8 cellular contexts compared by ENCODE assay signal in the genomic region with DNA sequence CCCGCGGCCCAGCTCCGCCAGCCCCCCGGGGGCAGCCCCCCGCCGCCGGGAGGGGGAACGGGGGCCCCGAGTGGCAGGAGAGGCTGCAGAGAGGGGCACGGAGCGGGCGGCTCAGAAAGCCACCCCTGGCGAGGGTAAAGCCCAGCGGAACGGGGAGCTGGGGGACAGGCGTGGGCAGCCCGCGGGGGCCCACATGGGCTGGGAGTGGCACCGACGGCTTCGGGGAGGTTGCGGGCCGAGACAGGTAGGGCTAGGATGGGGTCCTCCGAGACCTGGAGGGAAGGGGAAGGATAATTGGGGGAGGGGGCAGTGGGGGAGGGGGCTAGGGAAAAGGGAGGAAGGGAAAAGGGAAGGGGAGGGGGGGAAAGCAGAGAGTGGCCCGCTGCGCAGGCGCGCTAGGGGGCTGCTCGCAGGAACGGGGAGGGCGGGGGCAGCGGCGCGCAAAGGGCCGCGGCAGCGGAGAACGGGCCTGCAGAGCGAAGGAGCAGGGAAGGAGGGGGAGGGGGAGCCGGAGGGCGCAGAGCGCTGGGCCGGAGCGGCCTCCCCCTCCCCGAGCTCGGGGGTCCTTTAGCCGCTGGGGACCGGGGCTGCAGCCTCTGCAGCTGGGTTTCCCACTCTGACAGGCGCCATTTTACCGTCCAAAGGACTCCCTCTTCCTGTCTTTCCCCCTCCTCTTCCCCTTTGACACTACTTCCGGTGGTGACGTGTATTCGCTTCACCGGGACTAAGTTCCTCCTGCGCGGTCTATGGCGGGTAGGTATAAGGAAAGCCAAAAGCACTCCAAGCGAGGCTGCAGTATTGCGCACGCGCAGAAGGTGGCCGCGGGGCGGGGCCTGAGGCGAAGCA. TPM values are rescaled to one million over a fixed set of nuclear protein-coding genes. Genes with fewer than 3 reads are reported as not detected.
DNase-seq lines count a peak whose midpoint lies in the region; ATAC-seq, FAIRE-seq and TF ChIP-seq lines count a peak whose summit lies in the region.

Gene CTDNEP1, minus strand, starts transcription at position 405 of the 846 bp plus-strand sequence. CDS start 438 bp downstream, outside the sequence.

- peak; percentile 81 for ATAC-seq in HG03439 (IDR thresholded peaks at IDR 0.05; ENCODE audit: unreplicated experiment)

- peak within 1 kb of the TSS; percentile 99 to 100 for H3K27ac ChIP-seq in kidney (ENCODE audit: low read depth in 2 of 2, low read length in 2 of 2)

- peak; percentile 100 for DNase-seq in AG10803 (ENCODE audit: low read depth)
- DNase-seq in GM19238 (ENCODE audit: insufficient read length, low spot score) = peak; percentile 96
- peak; percentile 97 for DNase-seq in NCI-H510A treated with DMSO at 0.1 percent for 48 hours (lab: John Stamatoyannopoulos, UW)
- peak; percentile 97 to 98 for DNase-seq in activated CD4-positive, alpha-beta T cell treated with anti-CD3 and anti-CD28 coated beads for 24 hours (ENCODE audit: low read depth in 2 of 2)
- peak; percentile 100 for DNase-seq in choroid plexus epithelial cell (ENCODE audit: low read depth)
- peak; percentile 99 for DNase-seq in kidney
- peak; percentile 97 to 98 for DNase-seq in stimulated activated CD4-positive, alpha-beta T cell treated with anti-CD3 and anti-CD28 coated beads, Interleukin-15, amount 100 ng/mL, for 1 hour (ENCODE audit: low read depth in 1 of 2, low spot score in 1 of 2)

- TF ChIP-seq CTCF in AG10803 (conservative IDR thresholded peaks at IDR 0.05; ENCODE audit: low read length) (no peak), choroid plexus epithelial cell (conservative IDR thresholded peaks at IDR 0.05; ENCODE audit: low read depth, low read length) (no peak), kidney (IDR thresholded peaks at IDR 0.05; ENCODE audit: borderline replicate concordance, extremely low read depth, insufficient read depth) (no peak)

- peaks cover 19 to 25% of the 10 kb centered on the region in 2 donors for H3K4me1 ChIP-seq in kidney (ENCODE audit: control insufficient read depth in 1 of 2, insufficient read depth in 1 of 2, low read depth in 1 of 2, low read length in 2 of 2)

- no peaks in the 10 kb centered on the region for H3K9me3 ChIP-seq in kidney (ENCODE audit: control insufficient read depth in 1 of 2, low read length in 2 of 2)

- peak; percentile 93 for FAIRE-seq in kidney (lab: Jason Lieb, UNC)

- H3K9ac ChIP-seq in kidney (ENCODE audit: low read length in 2 of 2) = peak within 1 kb of the TSS; percentile 91 to 97

- intact Hi-C loops in kidney (cut with DNase I) = no loop called here

- peak within 1 kb of the TSS; percentile 89 for H3K4me3 ChIP-seq in AG10803 (ENCODE audit: low read length)
- peak within 1 kb of the TSS; percentile 96 for H3K4me3 ChIP-seq in choroid plexus epithelial cell (ENCODE audit: low read depth, low read length)
- peak within 1 kb of the TSS; percentile 86 to 90 for H3K4me3 ChIP-seq in kidney (ENCODE audit: low read length in 2 of 2)

- H3K36me3 ChIP-seq in kidney (ENCODE audit: control insufficient read depth in 1 of 2, insufficient read depth in 2 of 2, low read length in 2 of 2) = peaks cover 7 to 15% of the 10 kb centered on the region in 2 donors

RNA-seq across cellular contexts. Expression of gene CTDNEP1, which starts in this region (rescaled TPM):
- 113 TPM for total RNA-seq in kidney
- 124 TPM for polyA plus RNA-seq in kidney (ENCODE audit: insufficient read depth, low read depth, low replicate concordance)

Comparison
In these comparisons a context has a peak if more than half of its experiments do, and no peak if none do; other contexts are left out.
1. Peak in every context shown above with its lines: DNase-seq, ATAC-seq, H3K4me3 ChIP-seq and H3K27ac ChIP-seq.